ENCODE assay signal across 1 cellular context in genomic region chr1:161117681-161118581, GRCh38.
TF ChIP-seq lines count a peak whose summit lies in the region.

A gene with protein sequence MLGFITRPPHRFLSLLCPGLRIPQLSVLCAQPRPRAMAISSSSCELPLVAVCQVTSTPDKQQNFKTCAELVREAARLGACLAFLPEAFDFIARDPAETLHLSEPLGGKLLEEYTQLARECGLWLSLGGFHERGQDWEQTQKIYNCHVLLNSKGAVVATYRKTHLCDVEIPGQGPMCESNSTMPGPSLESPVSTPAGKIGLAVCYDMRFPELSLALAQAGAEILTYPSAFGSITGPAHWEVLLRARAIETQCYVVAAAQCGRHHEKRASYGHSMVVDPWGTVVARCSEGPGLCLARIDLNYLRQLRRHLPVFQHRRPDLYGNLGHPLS (plus strand): TSS chr1:161118105. CDS start chr1:161118177, 72 bp downstream.
A gene with protein sequence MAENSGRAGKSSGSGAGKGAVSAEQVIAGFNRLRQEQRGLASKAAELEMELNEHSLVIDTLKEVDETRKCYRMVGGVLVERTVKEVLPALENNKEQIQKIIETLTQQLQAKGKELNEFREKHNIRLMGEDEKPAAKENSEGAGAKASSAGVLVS (minus strand): TSS chr1:161118037. CDS start chr1:161118026, 11 bp downstream.

TF ChIP-seq in SK-N-SH, 30 proteins besides CTCF, POLR2A, EP300 and RAD21:
- TF ChIP-seq TAF1 (IDR thresholded peaks at IDR 0.05; ENCODE audit: borderline replicate concordance, low read depth, low read length): peak; percentile 98
- TF ChIP-seq NFIC (IDR thresholded peaks at IDR 0.05; ENCODE audit: borderline replicate concordance): no peak
- no peak for TF ChIP-seq SMC3 (IDR thresholded peaks at IDR 0.05; ENCODE audit: low read depth, low read length)
- TF ChIP-seq RCOR1 (IDR thresholded peaks at IDR 0.05; ENCODE audit: low read length): no peak
- peak; percentile 89 for TF ChIP-seq GABPA (IDR thresholded peaks at IDR 0.05; ENCODE audit: low read depth)
- TF ChIP-seq MAX (IDR thresholded peaks at IDR 0.05; ENCODE audit: low read depth): peak; percentile 55; the same call in 1 of the 2 replicates
- TF ChIP-seq RFX5 (IDR thresholded peaks at IDR 0.05; ENCODE audit: low read length): no peak
- TF ChIP-seq FOXM1 (IDR thresholded peaks at IDR 0.05; ENCODE audit: low read depth): no peak
- TF ChIP-seq JUND (IDR thresholded peaks at IDR 0.05): no peak
- no peak for TF ChIP-seq TEAD4 (IDR thresholded peaks at IDR 0.05; ENCODE audit: borderline replicate concordance, insufficient read depth)
- TF ChIP-seq PBX3 (IDR thresholded peaks at IDR 0.05): no peak; the same call in 1 of the 2 replicates
- peak; percentile 85 for TF ChIP-seq POLR2AphosphoS5 (IDR thresholded peaks at IDR 0.05; ENCODE audit: low read depth, low read length)
- peak; percentile 53 for TF ChIP-seq REST (IDR thresholded peaks at IDR 0.05; ENCODE audit: low read depth, low read length)
- peak; percentile 94 for TF ChIP-seq YY1 (IDR thresholded peaks at IDR 0.05; ENCODE audit: low read depth)
- TF ChIP-seq CHD2 (IDR thresholded peaks at IDR 0.05; ENCODE audit: low read length, partially characterized antibody): peak; percentile 41
- TF ChIP-seq, protein P1, sequence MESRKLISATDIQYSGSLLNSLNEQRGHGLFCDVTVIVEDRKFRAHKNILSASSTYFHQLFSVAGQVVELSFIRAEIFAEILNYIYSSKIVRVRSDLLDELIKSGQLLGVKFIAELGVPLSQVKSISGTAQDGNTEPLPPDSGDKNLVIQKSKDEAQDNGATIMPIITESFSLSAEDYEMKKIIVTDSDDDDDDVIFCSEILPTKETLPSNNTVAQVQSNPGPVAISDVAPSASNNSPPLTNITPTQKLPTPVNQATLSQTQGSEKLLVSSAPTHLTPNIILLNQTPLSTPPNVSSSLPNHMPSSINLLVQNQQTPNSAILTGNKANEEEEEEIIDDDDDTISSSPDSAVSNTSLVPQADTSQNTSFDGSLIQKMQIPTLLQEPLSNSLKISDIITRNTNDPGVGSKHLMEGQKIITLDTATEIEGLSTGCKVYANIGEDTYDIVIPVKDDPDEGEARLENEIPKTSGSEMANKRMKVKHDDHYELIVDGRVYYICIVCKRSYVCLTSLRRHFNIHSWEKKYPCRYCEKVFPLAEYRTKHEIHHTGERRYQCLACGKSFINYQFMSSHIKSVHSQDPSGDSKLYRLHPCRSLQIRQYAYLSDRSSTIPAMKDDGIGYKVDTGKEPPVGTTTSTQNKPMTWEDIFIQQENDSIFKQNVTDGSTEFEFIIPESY (IDR thresholded peaks at IDR 0.05; ENCODE audit: borderline replicate concordance, low read depth): no peak
- peak; percentile 81 for TF ChIP-seq MXI1 (IDR thresholded peaks at IDR 0.05; ENCODE audit: low read depth, low read length)
- TF ChIP-seq FOSL2 (IDR thresholded peaks at IDR 0.05; ENCODE audit: borderline replicate concordance, low read depth): no peak; the same call in 1 of the 2 replicates
- TF ChIP-seq, protein P2, sequence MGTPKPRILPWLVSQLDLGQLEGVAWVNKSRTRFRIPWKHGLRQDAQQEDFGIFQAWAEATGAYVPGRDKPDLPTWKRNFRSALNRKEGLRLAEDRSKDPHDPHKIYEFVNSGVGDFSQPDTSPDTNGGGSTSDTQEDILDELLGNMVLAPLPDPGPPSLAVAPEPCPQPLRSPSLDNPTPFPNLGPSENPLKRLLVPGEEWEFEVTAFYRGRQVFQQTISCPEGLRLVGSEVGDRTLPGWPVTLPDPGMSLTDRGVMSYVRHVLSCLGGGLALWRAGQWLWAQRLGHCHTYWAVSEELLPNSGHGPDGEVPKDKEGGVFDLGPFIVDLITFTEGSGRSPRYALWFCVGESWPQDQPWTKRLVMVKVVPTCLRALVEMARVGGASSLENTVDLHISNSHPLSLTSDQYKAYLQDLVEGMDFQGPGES (IDR thresholded peaks at IDR 0.05; ENCODE audit: low read depth, low read length): no peak
- peak; percentile 53; the same call in 1 of the 2 replicates for TF ChIP-seq SIN3A (IDR thresholded peaks at IDR 0.05; ENCODE audit: borderline replicate concordance, low read depth, low read length)
- TF ChIP-seq USF2 (IDR thresholded peaks at IDR 0.05; ENCODE audit: borderline replicate concordance, low read depth, low read length): no peak
- no peak for TF ChIP-seq FOXJ3 (CRISPR knock-in tag; IDR thresholded peaks at IDR 0.05)
- TF ChIP-seq MEF2A (IDR thresholded peaks at IDR 0.05; ENCODE audit: borderline replicate concordance, low read depth): no peak
- no peak for TF ChIP-seq EZH2phosphoT487 (IDR thresholded peaks at IDR 0.05; ENCODE audit: borderline replicate concordance, low read depth)
- TF ChIP-seq RXRA (IDR thresholded peaks at IDR 0.05; ENCODE audit: borderline replicate concordance, low read depth): no peak
- TF ChIP-seq, protein P3, sequence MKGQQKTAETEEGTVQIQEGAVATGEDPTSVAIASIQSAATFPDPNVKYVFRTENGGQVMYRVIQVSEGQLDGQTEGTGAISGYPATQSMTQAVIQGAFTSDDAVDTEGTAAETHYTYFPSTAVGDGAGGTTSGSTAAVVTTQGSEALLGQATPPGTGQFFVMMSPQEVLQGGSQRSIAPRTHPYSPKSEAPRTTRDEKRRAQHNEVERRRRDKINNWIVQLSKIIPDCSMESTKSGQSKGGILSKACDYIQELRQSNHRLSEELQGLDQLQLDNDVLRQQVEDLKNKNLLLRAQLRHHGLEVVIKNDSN (IDR thresholded peaks at IDR 0.05; ENCODE audit: borderline replicate concordance, low read depth): no peak
- no peak for TF ChIP-seq TCF12 (IDR thresholded peaks at IDR 0.05)
- no peak; the same call in 1 of the 2 replicates for TF ChIP-seq GATA2 (CRISPR knock-in tag; IDR thresholded peaks at IDR 0.05)
- peak; percentile 31 for TF ChIP-seq NRF1 (IDR thresholded peaks at IDR 0.05; ENCODE audit: low read depth, low read length)
- TF ChIP-seq ELF1 (IDR thresholded peaks at IDR 0.05): 0 out of 2 replicates have a peak, but pooled peaks have one; percentile 7
